In the genomic region with DNA sequence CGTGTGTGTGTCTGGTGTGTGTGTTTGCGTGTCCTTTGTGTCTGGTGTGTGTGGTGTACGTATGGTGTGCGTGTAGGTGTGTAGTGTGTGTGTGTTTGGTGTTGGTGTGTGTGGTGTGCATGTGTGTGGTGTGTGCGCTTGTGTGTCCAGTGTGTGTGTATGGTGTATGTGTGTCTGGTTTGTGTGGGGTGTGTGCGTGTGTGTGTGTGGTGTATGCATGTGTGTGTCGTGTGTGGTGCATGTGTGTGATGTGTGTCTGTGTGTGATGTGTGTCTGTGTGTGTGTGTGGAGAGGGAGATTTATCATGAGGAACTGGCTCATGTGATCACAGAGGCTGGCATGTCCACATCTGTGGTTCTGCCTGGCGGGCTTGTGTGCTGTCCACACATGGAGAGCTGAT, we compare ENCODE assay signal across 14 cellular contexts.
DNase-seq lines count a peak whose midpoint lies in the region; ATAC-seq, FAIRE-seq and TF ChIP-seq lines count a peak whose summit lies in the region.
"Had no signal": no experiment of that assay in that cellular context is flagged by ENCODE, and none has a peak within 500 bp of the region (broad histone marks: within the 10 kb centered on the region; RNA-seq: fewer than 3 reads in every experiment).

No MANE protein-coding gene starts in this region.

- TF ChIP-seq CTCF in IMR-90 (conservative IDR thresholded peaks at IDR 0.05; ENCODE audit: low read depth, low read length) (no peak), H1 (IDR thresholded peaks at IDR 0.05; ENCODE audit: control extremely low read depth in 1 of 3, insufficient read depth in 1 of 3, low read depth in 1 of 3, low read length in 3 of 3) (no peak)

- H3K27me3 ChIP-seq in IMR-90 (ENCODE audit: control insufficient read depth, insufficient read depth, low read length) (no peaks in the 10 kb centered on the region), H1 (replicated peaks in 1 of 4; ENCODE audit: control insufficient read depth in 3 of 4, extremely low read depth in 1 of 4, insufficient read depth in 3 of 4, low read length in 3 of 4) (no peaks in the 10 kb centered on the region), trophoblast cell (ENCODE audit: insufficient read depth, low read length) (peaks cover 4% of the 10 kb centered on the region)
- H3K27me3 ChIP-seq: BE2C had no signal

- H3K23me2 ChIP-seq in H1 (ENCODE audit: low read depth, low read length): peaks cover 11% of the 10 kb centered on the region; the same call in 1 of the 2 replicates

- H4K8ac ChIP-seq in IMR-90 (ENCODE audit: low read depth in 2 of 2, low read length in 2 of 2) (no peak overlapping the region), H1 (ENCODE audit: extremely low read depth, insufficient read depth, low read length) (no peak overlapping the region), trophoblast cell (ENCODE audit: low read depth, low read length) (no peak overlapping the region)

- H4K20me1 ChIP-seq in IMR-90 (ENCODE audit: insufficient read depth, low read length) (no peaks in the 10 kb centered on the region), H1 (replicated peaks in 1 of 2; ENCODE audit: control insufficient read depth in 1 of 2, insufficient read depth in 2 of 2, low read length in 2 of 2) (peaks cover 0 to 9% of the 10 kb centered on the region in 2 experiments)

- no peak for ATAC-seq in IMR-90 (ENCODE audit: low read depth)
- ATAC-seq: A549, HCT116 had no signal

- in situ Hi-C loops in IMR-90 (cut with MboI; ENCODE audit: low sequenced_read_pairs): no loop called here

- H3K36me3 ChIP-seq in IMR-90 (ENCODE audit: control insufficient read depth, insufficient read depth, low read length) (no peaks in the 10 kb centered on the region), H1 (ENCODE audit: control insufficient read depth in 2 of 4, insufficient read depth in 4 of 4, low read length in 3 of 4) (no peaks in the 10 kb centered on the region; a peak in 2 of 8 replicates), trophoblast cell (ENCODE audit: control insufficient read depth in 1 of 2, insufficient read depth in 2 of 2, low read length in 2 of 2) (peaks cover 0 to 2% of the 10 kb centered on the region in 2 experiments)
- H3K36me3 ChIP-seq: BE2C had no signal

- no peak overlapping the region for H3K18ac ChIP-seq in IMR-90 (ENCODE audit: low read depth, low read length)
- H3K18ac ChIP-seq in H1 (ENCODE audit: extremely low read depth, low read length): no peak overlapping the region
- H3K18ac ChIP-seq in trophoblast cell (ENCODE audit: low read length): no peak overlapping the region

- H2BK12ac ChIP-seq in H1 (ENCODE audit: low read depth, low read length): peak overlapping the region; percentile 18; the same call in 1 of the 2 replicates
- no peak overlapping the region for H2BK12ac ChIP-seq in trophoblast cell (ENCODE audit: low read length)

- no TSS peak for BruUV-seq in IMR-90 (replicated peaks; lab: Mats Ljungman, UMichigan)

- H2AFZ ChIP-seq in IMR-90 (replicated peaks; ENCODE audit: low read length, poor library complexity) (no peak overlapping the region), H1 (ENCODE audit: low read length) (no peak overlapping the region), trophoblast cell (ENCODE audit: insufficient read depth, low read length, poor library complexity) (no peak overlapping the region)

- dilution Hi-C loops in IMR-90 (cut with HindIII; ENCODE audit: low sequenced_read_pairs, unreplicated experiment): no loop called here

- no peak for TF ChIP-seq RAD21 in IMR-90 (IDR thresholded peaks at IDR 0.05; ENCODE audit: low read length)
- TF ChIP-seq RAD21 in H1 (IDR thresholded peaks at IDR 0.05 in 1 of 2, conservative IDR thresholded peaks at IDR 0.05 in 1 of 2; ENCODE audit: low read depth in 2 of 2, low read length in 2 of 2): no peak

- no peaks in the 10 kb centered on the region for H3K9me1 ChIP-seq in IMR-90 (ENCODE audit: insufficient read depth, low read length)

- POLR2A ChIA-PET in IMR-90 (lab: Charles Lee; ENCODE audit: unreplicated experiment) (no interaction called here), H1 (lab: Charles Lee; ENCODE audit: partially characterized antibody) (no interaction called here)

- CTCF ChIA-PET in IMR-90 (lab: Yijun Ruan, JAX) (no interaction called here), H1 (lab: Charles Lee; ENCODE audit: partially characterized antibody) (no interaction called here)

- no peak overlapping the region for H2BK15ac ChIP-seq in IMR-90 (ENCODE audit: low read depth, low read length)
- H2BK15ac ChIP-seq in H1 (ENCODE audit: low read length): no peak overlapping the region

- no peak overlapping the region for H3K4me3 ChIP-seq in IMR-90 (ENCODE audit: insufficient read depth, low read depth, low read length)
- H3K4me3 ChIP-seq in H1 (ENCODE audit: extremely low read depth in 1 of 4, insufficient read depth in 2 of 4, low read depth in 3 of 4, low read length in 4 of 4): no peak overlapping the region; a peak in 1 of 8 replicates
- peak overlapping the region; percentile 64 for H3K4me3 ChIP-seq in trophoblast cell (ENCODE audit: low read depth, low read length)
- H3K4me3 ChIP-seq: A549 had no signal

- H3K23ac ChIP-seq in IMR-90 (ENCODE audit: low read depth, low read length) (no peak overlapping the region), H1 (ENCODE audit: insufficient read length) (no peak overlapping the region), trophoblast cell (ENCODE audit: low read length) (peak overlapping the region; percentile 83)

- H4K5ac ChIP-seq in IMR-90 (ENCODE audit: low read depth, low read length): no peak overlapping the region
- H4K5ac ChIP-seq in H1 (ENCODE audit: insufficient read length, low read depth, low read length): no peak overlapping the region

- H3K4ac ChIP-seq in IMR-90 (ENCODE audit: low read depth, low read length) (no peak overlapping the region), H1 (replicated peaks; ENCODE audit: insufficient read length, low read depth, low read length) (peak overlapping the region; percentile 38), trophoblast cell (ENCODE audit: low read depth, low read length) (no peak overlapping the region)

- intact Hi-C loops in IMR-90 (cut with micrococcal nuclease): no loop called here

- H2BK120ac ChIP-seq in IMR-90 (ENCODE audit: low read depth, low read length): no peak overlapping the region
- no peak overlapping the region for H2BK120ac ChIP-seq in H1 (replicated peaks; ENCODE audit: low read depth, low read length)
- no peak overlapping the region for H2BK120ac ChIP-seq in trophoblast cell (ENCODE audit: insufficient read depth, low read length, poor library complexity)

- FAIRE-seq in GM18507 (lab: Jason Lieb, UNC) (peak; percentile 18), H1 (lab: Jason Lieb, UNC) (peak; percentile 28)
- FAIRE-seq: A549, H54 had no signal

- H2BK5ac ChIP-seq in IMR-90 (ENCODE audit: low read depth, low read length, poor library complexity, severe bottlenecking): peak overlapping the region; percentile 74
- 0 out of 2 replicates have a peak overlapping the region, but pooled peaks have one; percentile 10 for H2BK5ac ChIP-seq in H1 (ENCODE audit: low read depth, low read length)
- no peak overlapping the region for H2BK5ac ChIP-seq in trophoblast cell (ENCODE audit: low read depth, low read length, poor library complexity)

- H3K79me2 ChIP-seq in H1 (ENCODE audit: control insufficient read depth in 1 of 2, insufficient read depth in 2 of 2, low read length in 2 of 2) (no peaks in the 10 kb centered on the region), trophoblast cell (ENCODE audit: control insufficient read depth, insufficient read depth, low read length, poor library complexity) (no peaks in the 10 kb centered on the region)

- H2BK20ac ChIP-seq in IMR-90 (ENCODE audit: low read depth, low read length) (no peak overlapping the region), H1 (ENCODE audit: low read length) (no peak overlapping the region)

- H3K14ac ChIP-seq in IMR-90 (replicated peaks; ENCODE audit: low read depth, low read length): no peak overlapping the region
- H3K14ac ChIP-seq in H1 (ENCODE audit: insufficient read length): no peak overlapping the region
- no peak overlapping the region for H3K14ac ChIP-seq in trophoblast cell (ENCODE audit: low read length)

- 88% methylated on average over 7 of the region's 8 CpGs; no CpG with 5 or more reads in 1 of the 2 experiments for WGBS in IMR-90 (ENCODE audit: extremely low coverage in 2 of 2, insufficient read length in 1 of 2), 2 experiments
- 86 to 100% methylated on average over 1 to 8 of the region's 8 CpGs for whole genome bisulfite sequencing in H1 (ENCODE audit: extremely low coverage in 1 of 2, insufficient coverage in 1 of 2, insufficient read length in 1 of 2, insufficient replicate concordance in 2 of 2, low coverage in 1 of 2, low lambda C conversion rate in 2 of 2, missing lambda C conversion rate in 1 of 2), 2 experiments
- 100% methylated on average over 4 of the region's 8 CpGs for WGBS in trophoblast cell (ENCODE audit: extremely low coverage, insufficient coverage, insufficient read length)

- H3K79me1 ChIP-seq in IMR-90 (ENCODE audit: low read depth in 1 of 2, low read length in 2 of 2) (no peaks in the 10 kb centered on the region), H1 (ENCODE audit: low read depth, low read length) (peaks cover 2% of the 10 kb centered on the region; the same call in 1 of the 2 replicates), trophoblast cell (ENCODE audit: low read length) (no peaks in the 10 kb centered on the region)

- H2AK9ac ChIP-seq in IMR-90 (replicated peaks; ENCODE audit: low read depth, low read length, poor library complexity): peak overlapping the region; percentile 9

- no peak for DNase-seq in GM18507 (ENCODE audit: extremely low spot score, insufficient read length, low read depth)
- DNase-seq in IMR-90: no peak
- DNase-seq in H1 (ENCODE audit: low read depth in 1 of 2, low spot score in 2 of 2): no peak
- no peak for DNase-seq in trophoblast cell
- no peak for DNase-seq in NCI-H2081 (lab: John Stamatoyannopoulos, UW)
- no peak for DNase-seq in stimulated activated CD4-positive, alpha-beta T cell treated with anti-CD3 and anti-CD28 coated beads, Interleukin-2, amount 100 ng/mL, for 48 hours
- DNase-seq: BE2C; CD4-positive, alpha-beta memory T cell; DMS153; GF-D8 had no signal

- H2AK5ac ChIP-seq in IMR-90 (ENCODE audit: low read depth, low read length): no peak overlapping the region
- no peak overlapping the region; the same call in 1 of the 2 replicates for H2AK5ac ChIP-seq in H1 (ENCODE audit: low read depth, low read length)
- H2AK5ac ChIP-seq in trophoblast cell (ENCODE audit: low read length): no peak overlapping the region

- H3K56ac ChIP-seq in IMR-90 (ENCODE audit: extremely low read depth, insufficient read depth, low read length) (no peak overlapping the region), H1 (replicated peaks; ENCODE audit: insufficient read length, low read depth, low read length) (peak overlapping the region; percentile 100)

- H4K91ac ChIP-seq in IMR-90 (ENCODE audit: insufficient read depth, low read depth, low read length) (no peak overlapping the region), H1 (replicated peaks; ENCODE audit: insufficient read length, low read length) (peak overlapping the region; percentile 73), trophoblast cell (ENCODE audit: low read depth, low read length) (no peak overlapping the region)

- H3K9me3 ChIP-seq in IMR-90 (ENCODE audit: control insufficient read depth, insufficient read depth, low read length): peaks cover 60% of the 10 kb centered on the region
- peaks cover 60 to 84% of the 10 kb centered on the region in 2 experiments for H3K9me3 ChIP-seq in H1 (ENCODE audit: insufficient read depth in 2 of 2, low read depth in 1 of 2, low read length in 1 of 2)
- peaks cover 57% of the 10 kb centered on the region for H3K9me3 ChIP-seq in trophoblast cell (ENCODE audit: insufficient read depth, low read depth, low read length)

- H4K12ac ChIP-seq in trophoblast cell (ENCODE audit: low read depth, low read length): no peak overlapping the region

- H3K4me1 ChIP-seq in IMR-90 (ENCODE audit: control insufficient read depth, insufficient read depth, low read length) (no peaks in the 10 kb centered on the region), H1 (replicated peaks in 1 of 4; ENCODE audit: control insufficient read depth in 3 of 4, insufficient read depth in 4 of 4, low read length in 3 of 4) (no peaks in the 10 kb centered on the region; a peak in 1 of 7 replicates), trophoblast cell (ENCODE audit: control insufficient read depth in 1 of 2, insufficient read depth in 2 of 2, low read length in 2 of 2) (no peaks in the 10 kb centered on the region)
- H3K4me1 ChIP-seq: A549, BE2C had no signal

- no peak for TF ChIP-seq POLR2A in IMR-90 (IDR thresholded peaks at IDR 0.05; ENCODE audit: low read depth, low read length)
- no peak for TF ChIP-seq POLR2A in H1 (IDR thresholded peaks at IDR 0.05; ENCODE audit: control extremely low read depth in 1 of 2, low read depth in 2 of 2, low read length in 2 of 2)

- H3K4me2 ChIP-seq in IMR-90 (ENCODE audit: low read depth, low read length): no peak overlapping the region
- no peak overlapping the region for H3K4me2 ChIP-seq in H1 (ENCODE audit: insufficient read depth in 1 of 2, low read depth in 2 of 2, low read length in 2 of 2)
- H3K4me2 ChIP-seq in trophoblast cell (ENCODE audit: low read length): no peak overlapping the region
- H3K4me2 ChIP-seq: A549 had no signal

- H3K27ac ChIP-seq in IMR-90 (ENCODE audit: insufficient read depth, low read length) (no peak overlapping the region), H1 (ENCODE audit: low read depth, low read length) (no peak overlapping the region), trophoblast cell (ENCODE audit: low read depth, low read length) (no peak overlapping the region)
- H3K27ac ChIP-seq: A549, C4-2B had no signal

- H3K9ac ChIP-seq in IMR-90 (ENCODE audit: low read depth, low read length) (no peak overlapping the region), H1 (replicated peaks in 1 of 4; ENCODE audit: extremely low read depth in 1 of 4, low read depth in 3 of 4, low read length in 3 of 4) (no peak overlapping the region), trophoblast cell (ENCODE audit: low read length) (no peak overlapping the region)

- no peak for TF ChIP-seq EP300 in H1 (IDR thresholded peaks at IDR 0.05; ENCODE audit: borderline replicate concordance in 1 of 2, low read depth in 2 of 2, low read length in 2 of 2)
